Comparison of ENCODE assay signal across 1 cellular context in the genomic region with DNA sequence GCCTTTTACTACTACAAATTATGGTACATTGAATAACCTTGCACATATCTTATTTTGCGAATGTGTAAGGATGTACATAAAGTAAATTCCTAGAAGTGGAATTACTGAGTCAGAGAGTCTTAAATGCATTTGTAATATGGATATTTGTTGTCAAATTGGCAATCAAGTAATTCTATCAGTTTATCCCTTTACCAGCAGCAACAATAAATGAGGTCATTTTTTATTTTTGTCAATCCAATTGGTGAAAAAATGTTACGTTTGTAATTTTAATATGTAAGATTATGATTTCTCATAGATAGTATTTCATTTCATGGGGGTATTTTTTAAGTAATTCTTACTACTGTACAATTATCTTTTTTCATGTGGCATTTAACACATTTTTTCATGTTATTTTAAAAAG.
A peak's percentile ranks its signal among the peaks of the same experiment; 100 is the strongest.
TF ChIP-seq lines count a peak whose summit lies in the region.

No MANE protein-coding gene starts in this region.

TF ChIP-seq in HEK293, 187 proteins besides CTCF, POLR2A, EP300 and RAD21 (continued from another document):
- TF ChIP-seq PRDM6 (tag by site-specific recombination; IDR thresholded peaks at IDR 0.05) = peak; percentile 34; the same call in 1 of the 2 replicates
